Comparison of ENCODE assay signal across 8 cellular contexts in genomic region chr3:179149239-179149887, GRCh38. TPM values are rescaled to one million over a fixed set of nuclear protein-coding genes. Genes with fewer than 3 reads are reported as not detected.
DNase-seq lines count a peak whose midpoint lies in the region; FAIRE-seq and TF ChIP-seq lines count a peak whose summit lies in the region.

No MANE protein-coding gene starts in this region.

- DNase-seq in GM03348 (ENCODE audit: low spot score) (peak; percentile 25), HCEC 1CT (peak; percentile 37), NCI-H187 treated with DMSO at 0.1 percent for 48 hours (lab: John Stamatoyannopoulos, UW) (peak; percentile 65), endothelial cell of umbilical vein (ENCODE audit: low read depth, low spot score) (no peak), substantia nigra (lab: John Stamatoyannopoulos, UW) (peak in 7 of 49 donors; percentile 8 to 56 (median 21)), NCI-H2196 (lab: John Stamatoyannopoulos, UW; ENCODE audit: unreplicated experiment) (no peak)
- peak; percentile 61 for DNase-seq in activated CD4-positive, alpha-beta T cell treated with anti-CD3 and anti-CD28 coated beads for 48 hours

- dilution Hi-C loops in endothelial cell of umbilical vein (cut with MboI; ENCODE audit: extremely low pct_ligation_motif_present, low sequenced_read_pairs): no loop called here

- H3K4me2 ChIP-seq in endothelial cell of umbilical vein (ENCODE audit: insufficient read depth, low read length): peak overlapping the region; percentile 97

- FAIRE-seq in endothelial cell of umbilical vein (lab: Jason Lieb, UNC): no peak

- H3K4me3 ChIP-seq in endothelial cell of umbilical vein (replicated peaks in 1 of 3; ENCODE audit: insufficient read depth in 1 of 3, low read depth in 1 of 3, low read length in 3 of 3): peak overlapping the region; percentile 83 to 99 (median 93)
- H3K4me3 ChIP-seq in muscle layer of duodenum (ENCODE audit: low read depth in 1 of 2, low read length in 2 of 2): peak overlapping the region; percentile 87 to 92

- H2AFZ ChIP-seq in endothelial cell of umbilical vein (ENCODE audit: low read depth, low read length): peak overlapping the region; percentile 80

- H3K27ac ChIP-seq in endothelial cell of umbilical vein (ENCODE audit: insufficient read depth, low read depth, low read length) (peak overlapping the region; percentile 75), muscle layer of duodenum (ENCODE audit: low read length) (peak overlapping the region; percentile 92), substantia nigra (ENCODE audit: low read depth, low read length, poor library complexity, severe bottlenecking) (peak overlapping the region; percentile 90)

- peaks cover 15% of the 10 kb centered on the region for H3K4me1 ChIP-seq in endothelial cell of umbilical vein (ENCODE audit: control insufficient read depth, extremely low read depth, insufficient read depth, low read length)
- peaks cover 0 to 16% of the 10 kb centered on the region in 2 donors for H3K4me1 ChIP-seq in muscle layer of duodenum (ENCODE audit: control insufficient read depth in 1 of 2, insufficient read depth in 2 of 2, low read length in 2 of 2)

- POLR2A ChIA-PET in endothelial cell of umbilical vein (lab: Charles Lee): no interaction called here

- peaks cover 49% of the 10 kb centered on the region for H3K79me2 ChIP-seq in endothelial cell of umbilical vein (ENCODE audit: control insufficient read depth, insufficient read depth, low read length)

- intact Hi-C loops in endothelial cell of umbilical vein (cut with micrococcal nuclease): loop anchor here (2.0 to 5.0 kb wide), 4 partner anchors 31 to 455 kb away; partner anchors contain the start of genes GNB4, MRPL47 and NDUFB5

- BruUV-seq in endothelial cell of umbilical vein (replicated peaks; lab: Mats Ljungman, UMichigan): no TSS peak

- no peak for TF ChIP-seq CTCF in endothelial cell of umbilical vein (IDR thresholded peaks at IDR 0.05; ENCODE audit: extremely low read depth in 1 of 2, insufficient read depth in 1 of 2, low read depth in 1 of 2, low read length in 2 of 2)

- H3K9me3 ChIP-seq in endothelial cell of umbilical vein (replicated peaks; ENCODE audit: control insufficient read depth, insufficient read depth, low read length) (no peaks in the 10 kb centered on the region), muscle layer of duodenum (ENCODE audit: control insufficient read depth in 1 of 2, low read length in 2 of 2) (no peaks in the 10 kb centered on the region)

- H3K27me3 ChIP-seq in endothelial cell of umbilical vein (ENCODE audit: control insufficient read depth in 2 of 2, insufficient read depth in 2 of 2, low read length in 2 of 2) (no peaks in the 10 kb centered on the region), muscle layer of duodenum (ENCODE audit: low read depth, low read length) (no peaks in the 10 kb centered on the region)

- no peak for TF ChIP-seq POLR2A in endothelial cell of umbilical vein (IDR thresholded peaks at IDR 0.05; ENCODE audit: low read depth, low read length)

- H3K9ac ChIP-seq in endothelial cell of umbilical vein (replicated peaks; ENCODE audit: extremely low read depth, insufficient read depth, low read length): peak overlapping the region; percentile 84

- peaks cover 10% of the 10 kb centered on the region for H4K20me1 ChIP-seq in endothelial cell of umbilical vein (replicated peaks; ENCODE audit: control insufficient read depth, extremely low read depth, insufficient read depth, low read length)

- H3K36me3 ChIP-seq in endothelial cell of umbilical vein (ENCODE audit: control insufficient read depth in 2 of 2, extremely low read depth in 1 of 2, insufficient read depth in 2 of 2, low read length in 2 of 2): no peaks in the 10 kb centered on the region
- H3K36me3 ChIP-seq in muscle layer of duodenum (ENCODE audit: control insufficient read depth in 1 of 2, insufficient read depth in 2 of 2, low read length in 2 of 2): peaks cover 0 to 10% of the 10 kb centered on the region in 2 donors

- CTCF ChIA-PET in endothelial cell of umbilical vein (lab: Charles Lee): interaction anchor here (1.0 to 3.5 kb wide), 11 partner anchors 12 to 172 kb away, joined by 3 to 23 read pairs (median 4); partner anchors contain the start of gene ZMAT3

- H3K9me1 ChIP-seq in endothelial cell of umbilical vein (replicated peaks; ENCODE audit: control insufficient read depth, extremely low read depth, insufficient read depth, low read length): no peaks in the 10 kb centered on the region

TF ChIP-seq in endothelial cell of umbilical vein, 7 proteins besides CTCF, POLR2A, EP300 and RAD21:
- TF ChIP-seq GATA2 (IDR thresholded peaks at IDR 0.05; ENCODE audit: insufficient read depth, insufficient read length, low read depth, low read length) (no peak), EZH2 (IDR thresholded peaks at IDR 0.05; ENCODE audit: borderline replicate concordance, low read depth, low read length, severe bottlenecking) (no peak), JUN (IDR thresholded peaks at IDR 0.05; ENCODE audit: borderline replicate concordance, insufficient read depth, insufficient read length, low read depth) (no peak), FOS (IDR thresholded peaks at IDR 0.05; ENCODE audit: borderline replicate concordance, insufficient read depth, low read length) (no peak), MAX (IDR thresholded peaks at IDR 0.05; ENCODE audit: insufficient read depth, insufficient read length) (no peak), MYC (IDR thresholded peaks at IDR 0.05; ENCODE audit: low read depth, low read length) (no peak), POLR2AphosphoS5 (IDR thresholded peaks at IDR 0.05; ENCODE audit: insufficient read depth, low read depth, low read length) (no peak)

RNA-seq across cellular contexts. Expression of gene PIK3CA, which starts 1.2 kb away (rescaled TPM):
- 25.6 and 25.8 TPM in 2 replicates for total RNA-seq in endothelial cell of umbilical vein
- 2.8 and 4.2 TPM in 2 replicates for polyA plus RNA-seq in endothelial cell of umbilical vein
- polyA plus RNA-seq in endothelial cell of umbilical vein (2011; cell fraction: cytosol; rRNA removed): 6.0 and 6.7 TPM in 2 replicates
- 12.6 and 13.3 TPM in 2 replicates for polyA plus RNA-seq in endothelial cell of umbilical vein (2011; cell fraction: nucleus; rRNA removed)
- polyA plus RNA-seq in endothelial cell of umbilical vein (2012): 14.9 and 19.1 TPM in 2 replicates
- polyA minus RNA-seq in endothelial cell of umbilical vein: 14.0 and 17.9 TPM in 2 replicates
- polyA minus RNA-seq in endothelial cell of umbilical vein (2011; cell fraction: cytosol; rRNA and poly(A)+ RNA removed): 9.6 TPM
- polyA minus RNA-seq in endothelial cell of umbilical vein (2011; cell fraction: nucleus; rRNA and poly(A)+ RNA removed): 18.0 and 19.8 TPM in 2 replicates

Comparison
In these comparisons a context has a peak if more than half of its experiments do, and no peak if none do; other contexts are left out.
1. DNase-seq: peak in GM03348 (single experiment), HCEC 1CT (single experiment), NCI-H187 treated with DMSO at 0.1 percent for 48 hours (single experiment) and activated CD4-positive, alpha-beta T cell treated with anti-CD3 and anti-CD28 coated beads for 48 hours (single experiment); none in endothelial cell of umbilical vein (single experiment) and NCI-H2196 (single experiment).
2. Peak in every context shown above with its lines, with median percentiles within 50 percentile points of each other: H3K27ac ChIP-seq.